ENCODE assay signal across 8 cellular contexts in the genomic region with DNA sequence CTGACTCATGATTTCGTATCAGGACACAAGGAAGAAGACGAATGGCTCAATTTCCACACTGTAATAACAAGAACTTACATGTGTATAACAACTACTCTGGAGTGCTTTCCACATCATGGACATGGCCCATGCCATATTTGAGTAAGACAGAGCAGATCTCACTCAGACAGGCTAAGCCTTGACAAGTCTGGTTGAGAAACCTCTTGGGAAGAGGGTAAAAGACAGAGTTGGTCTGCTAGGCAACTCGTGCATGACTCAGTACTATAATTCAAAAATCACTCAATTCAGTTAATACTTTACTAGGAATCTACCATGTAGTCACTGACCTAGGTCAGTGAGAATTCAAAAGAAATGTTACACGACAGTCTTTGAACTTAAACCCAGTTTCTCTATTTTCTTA.
A peak's percentile ranks its signal among the peaks of the same experiment; 100 is the strongest.
DNase-seq lines count a peak whose midpoint lies in the region; ATAC-seq and TF ChIP-seq lines count a peak whose summit lies in the region.

No MANE protein-coding gene starts in this region.

- CTCF ChIA-PET in RWPE1 (lab: Yijun Ruan, JAX): interaction anchor here (1.3 kb wide), 1 partner anchor 39 kb away, joined by 4 read pairs; a partner anchor contains a TSS

- POLR2A ChIA-PET in RWPE1 (lab: Yijun Ruan, JAX; ENCODE audit: low non-redundant PET): interaction anchor here (0.7 kb wide), 1 partner anchor 217 kb away, joined by 3 read pairs; no protein-coding TSS in a partner anchor

- H3K36me3 Mint-ChIP-seq in nephron (ENCODE audit: low read depth): peaks cover 30% of the 10 kb centered on the region

- TF ChIP-seq CTCF in RWPE1 (conservative IDR thresholded peaks at IDR 0.05; ENCODE audit: low read depth): no peak
- TF ChIP-seq CTCF in nephron (IDR thresholded peaks at IDR 0.05; ENCODE audit: unreplicated experiment in 3 of 3): no peak

- H3K27ac ChIP-seq in RWPE1: peak overlapping the region; percentile 95

- H3K4me3 Mint-ChIP-seq in nephron: no peak overlapping the region

- peak; percentile 93 for ATAC-seq in GM19023 (IDR thresholded peaks at IDR 0.05; ENCODE audit: unreplicated experiment)
- ATAC-seq in HG02763 (IDR thresholded peaks at IDR 0.05; ENCODE audit: unreplicated experiment): peak; percentile 86
- ATAC-seq in GM18519 (IDR thresholded peaks at IDR 0.05; ENCODE audit: low FRiP score, unreplicated experiment): no peak

- H3K27me3 Mint-ChIP-seq in nephron (ENCODE audit: low read depth): peaks cover 6% of the 10 kb centered on the region

- peak overlapping the region; percentile 32 to 83 (median 44) for H3K27ac Mint-ChIP-seq in nephron

- H3K9me3 Mint-ChIP-seq in nephron: no peaks in the 10 kb centered on the region

- DNase-seq in RWPE1 (ENCODE audit: low spot score) (peak; percentile 65), NCI-H2029 (lab: John Stamatoyannopoulos, UW) (no peak), LoVo (ENCODE audit: low spot score) (no peak), NCI-H146 treated with DMSO at 0.1 percent for 48 hours (lab: John Stamatoyannopoulos, UW; ENCODE audit: unreplicated experiment) (no peak)

- no peaks in the 10 kb centered on the region for H3K4me1 Mint-ChIP-seq in nephron
